Comparison of ENCODE assay signal across 14 cellular contexts in genomic region chr17:67571478-67571877, GRCh38.
"Had no signal": no experiment of that assay in that cellular context is flagged by ENCODE, and none has a peak within 500 bp of the region (broad histone marks: within the 10 kb centered on the region; RNA-seq: fewer than 3 reads in every experiment).

No MANE protein-coding gene starts in this region.

- H3K9me3 Mint-ChIP-seq: activated naive CD4-positive, alpha-beta T cell treated with anti-CD3 and anti-CD28 coated beads for 36 hours; activated T-helper 2 cell treated with anti-CD3 and anti-CD28 coated beads, Interferon-gamma antibody, Interleukin-2, Interleukin-4, amounts not matched to agents 10 μg/mL and 5 μg/mL and 100 μg/mL, durations not matched to agents 14 hours and 24 hours and 36 hours; nephron progenitor cell had no signal

- DNase-seq: activated CD4-positive, alpha-beta T cell treated with anti-CD3 and anti-CD28 coated beads for 48 hours; activated CD8-positive, alpha-beta T cell treated with anti-CD3 and anti-CD28 coated beads, Interleukin-2, amount 10 ng/mL, durations not matched to agents 7 days and 5 days; activated naive CD4-positive, alpha-beta T cell treated with anti-CD3 and anti-CD28 coated beads for 36 hours; effector CD4-positive, alpha-beta T cell; kidney glomerular epithelial cell; left ventricle myocardium superior; mesendoderm; nephron progenitor cell; right cardiac atrium; stomach; T-helper 2 cell; testis; upper lobe of right lung had no signal

- ATAC-seq: activated CD8-positive, alpha-beta T cell treated with anti-CD3 and anti-CD28 coated beads, Interleukin-2, amount 10 ng/mL, durations not matched to agents 7 days and 5 days; left ventricle myocardium superior; right cardiac atrium; upper lobe of right lung had no signal

- H3K27ac Mint-ChIP-seq: activated CD8-positive, alpha-beta T cell treated with anti-CD3 and anti-CD28 coated beads, Interleukin-2, amount 10 ng/mL, durations not matched to agents 7 days and 5 days; activated naive CD4-positive, alpha-beta T cell treated with anti-CD3 and anti-CD28 coated beads for 36 hours; activated T-helper 2 cell treated with anti-CD3 and anti-CD28 coated beads, Interferon-gamma antibody, Interleukin-2, Interleukin-4, amounts not matched to agents 10 μg/mL and 5 μg/mL and 100 μg/mL, durations not matched to agents 14 hours and 24 hours and 36 hours; nephron progenitor cell had no signal

- H3K4me3 Mint-ChIP-seq: activated CD8-positive, alpha-beta T cell treated with anti-CD3 and anti-CD28 coated beads, Interleukin-2, amount 10 ng/mL, durations not matched to agents 7 days and 5 days; activated naive CD4-positive, alpha-beta T cell treated with anti-CD3 and anti-CD28 coated beads for 36 hours; nephron progenitor cell had no signal
